In genomic region chr11:103055174-103055890, GRCh38 we compare ENCODE assay signal across 8 cellular contexts. TPM values are rescaled to one million over a fixed set of nuclear protein-coding genes. Genes with fewer than 3 reads are reported as not detected.
A peak's percentile ranks its signal among the peaks of the same experiment; 100 is the strongest.
DNase-seq lines count a peak whose midpoint lies in the region; ATAC-seq and TF ChIP-seq lines count a peak whose summit lies in the region.

No MANE protein-coding gene starts in this region.

- H3K27me3 Mint-ChIP-seq in naive thymus-derived CD4-positive, alpha-beta T cell, result no peaks in the 10 kb centered on the region

- no peak overlapping the region for H3K4me3 Mint-ChIP-seq in naive thymus-derived CD4-positive, alpha-beta T cell

- H3K27ac ChIP-seq in naive thymus-derived CD4-positive, alpha-beta T cell (ENCODE audit: low read depth, low read length), result no peak overlapping the region

- H3K4me1 ChIP-seq in naive thymus-derived CD4-positive, alpha-beta T cell (ENCODE audit: control insufficient read depth in 2 of 2, insufficient read depth in 2 of 2, low read length in 2 of 2), result no peaks in the 10 kb centered on the region

- H3K4me1 Mint-ChIP-seq in naive thymus-derived CD4-positive, alpha-beta T cell, result no peaks in the 10 kb centered on the region

- H3K9me3 ChIP-seq in naive thymus-derived CD4-positive, alpha-beta T cell (ENCODE audit: control insufficient read depth in 2 of 3, low read length in 3 of 3), result no peaks in the 10 kb centered on the region

- no peak overlapping the region for H3K4me3 ChIP-seq in GM12875 (ENCODE audit: low read depth, low read length)
- H3K4me3 ChIP-seq in naive thymus-derived CD4-positive, alpha-beta T cell (ENCODE audit: low read length), result no peak overlapping the region

- TF ChIP-seq CTCF in GM12875 (IDR thresholded peaks at IDR 0.05; ENCODE audit: borderline replicate concordance, insufficient read depth, low read depth, low read length), result peak; percentile 34; the same call in 1 of the 2 replicates

- POLR2A ChIA-PET in naive thymus-derived CD4-positive, alpha-beta T cell (lab: Charles Lee), result no interaction called here

- ATAC-seq in HG02981 (IDR thresholded peaks at IDR 0.05; ENCODE audit: unreplicated experiment) (peak; percentile 59), HG02840 (IDR thresholded peaks at IDR 0.05; ENCODE audit: low FRiP score, unreplicated experiment) (no peak)
- peak; percentile 47 for ATAC-seq in naive thymus-derived CD4-positive, alpha-beta T cell

- H3K27ac Mint-ChIP-seq in naive thymus-derived CD4-positive, alpha-beta T cell, result no peak overlapping the region

- CTCF ChIA-PET in naive thymus-derived CD4-positive, alpha-beta T cell (lab: Charles Lee), result no interaction called here

- peaks cover 0 to 6% (median 0%) of the 10 kb centered on the region in 11 donors for H3K9me3 Mint-ChIP-seq in naive thymus-derived CD4-positive, alpha-beta T cell

- H3K36me3 Mint-ChIP-seq in naive thymus-derived CD4-positive, alpha-beta T cell, result peaks cover 0 to 12% (median 0%) of the 10 kb centered on the region in 5 donors

- DNase-seq in Ammon's horn (ENCODE audit: low spot score) (peak; percentile 42), NCI-H82 (lab: John Stamatoyannopoulos, UW) (peak; percentile 45), dedifferentiated amniotic fluid mesenchymal stem cell (ENCODE audit: extremely low spot score) (peak; percentile 82), ecto neural progenitor cell (ENCODE audit: low spot score) (no peak)
- peak in 5 of 9 donors; percentile 3 to 19 (median 4) for DNase-seq in naive thymus-derived CD4-positive, alpha-beta T cell

- H3K27me3 ChIP-seq in naive thymus-derived CD4-positive, alpha-beta T cell (ENCODE audit: control insufficient read depth in 2 of 2, insufficient read depth in 2 of 2, low read length in 2 of 2), result no peaks in the 10 kb centered on the region

- H3K36me3 ChIP-seq in naive thymus-derived CD4-positive, alpha-beta T cell (ENCODE audit: control insufficient read depth in 2 of 3, insufficient read depth in 3 of 3, low read length in 3 of 3), result peaks cover 0 to 3% (median 0%) of the 10 kb centered on the region in 3 experiments

- intact Hi-C loops in naive thymus-derived CD4-positive, alpha-beta T cell (cut with micrococcal nuclease), result loop anchor here (1.0 to 10.0 kb wide), 3 partner anchors 19 to 323 kb away; no protein-coding TSS in a partner anchor

RNA-seq across cellular contexts. Expression of gene DCUN1D5, which starts 36.6 kb away (rescaled TPM):
- total RNA-seq in naive thymus-derived CD4-positive, alpha-beta T cell, result 10 to 100 TPM; 12.2 to 28.5 (median 14.2) TPM
- polyA plus RNA-seq in naive thymus-derived CD4-positive, alpha-beta T cell, result 10 to 100 TPM; 15.8 to 19.2 TPM

RNA-seq across cellular contexts. Expression of gene DYNC2H1, which starts 53.9 kb away (rescaled TPM):
- 1 to 10 TPM; 1.5 to 4.2 (median 3.0) TPM for total RNA-seq in naive thymus-derived CD4-positive, alpha-beta T cell
- polyA plus RNA-seq in naive thymus-derived CD4-positive, alpha-beta T cell, result under 1 TPM; 0.31 to 0.53 TPM
